1 cellular context compared by ENCODE assay signal in the genomic region with DNA sequence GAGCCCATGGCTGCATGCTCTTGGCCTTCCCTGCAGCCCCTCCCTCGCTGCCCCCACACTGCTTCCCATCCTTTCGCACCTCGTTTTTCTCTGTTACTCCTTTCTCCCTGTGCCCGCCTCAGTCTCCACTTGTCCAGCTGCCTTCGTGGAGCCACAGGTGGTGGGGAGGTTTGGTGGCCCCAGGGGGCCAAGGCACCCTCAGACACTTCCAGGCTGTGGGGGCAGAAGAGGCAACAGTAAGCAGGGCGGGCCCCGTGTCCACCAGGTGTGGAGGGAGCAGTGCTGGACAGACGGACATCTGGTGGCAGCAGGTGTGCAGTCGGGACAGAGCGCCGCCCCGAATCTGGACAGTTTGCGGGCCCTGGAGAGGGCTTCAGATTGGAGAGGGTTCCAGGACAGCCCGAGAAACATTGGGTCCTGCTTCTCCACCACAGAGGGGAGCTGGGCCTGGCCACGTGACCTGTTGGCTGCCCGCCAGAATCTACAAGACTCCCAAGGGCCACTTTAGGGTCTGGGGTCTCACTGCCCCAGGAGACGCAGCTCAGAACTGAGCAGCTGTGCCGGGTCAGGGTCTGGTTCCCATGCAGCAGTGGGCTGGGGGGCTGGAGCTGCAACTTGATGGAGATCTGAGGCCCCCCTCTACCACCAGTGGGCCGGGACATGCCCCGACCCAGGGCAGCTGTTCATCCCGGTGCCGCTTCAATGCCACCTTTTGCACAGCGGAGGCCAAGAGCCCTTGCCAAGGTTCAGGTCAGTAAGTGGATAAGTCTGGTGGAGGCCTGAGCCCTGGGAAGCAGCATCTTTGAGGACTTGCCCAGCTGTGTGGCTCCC.
TF ChIP-seq lines count a peak whose summit lies in the region.

No MANE protein-coding gene starts in this region.

TF ChIP-seq in GM12878, 131 proteins besides CTCF, POLR2A, EP300 and RAD21:
- TF ChIP-seq SIN3A (IDR thresholded peaks at IDR 0.05; ENCODE audit: low read depth, low read length) (no peak), ATF3 (IDR thresholded peaks at IDR 0.05; ENCODE audit: borderline replicate concordance, extremely low read depth, low read depth, low read length) (no peak)
- TF ChIP-seq, protein P1, sequence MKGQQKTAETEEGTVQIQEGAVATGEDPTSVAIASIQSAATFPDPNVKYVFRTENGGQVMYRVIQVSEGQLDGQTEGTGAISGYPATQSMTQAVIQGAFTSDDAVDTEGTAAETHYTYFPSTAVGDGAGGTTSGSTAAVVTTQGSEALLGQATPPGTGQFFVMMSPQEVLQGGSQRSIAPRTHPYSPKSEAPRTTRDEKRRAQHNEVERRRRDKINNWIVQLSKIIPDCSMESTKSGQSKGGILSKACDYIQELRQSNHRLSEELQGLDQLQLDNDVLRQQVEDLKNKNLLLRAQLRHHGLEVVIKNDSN (IDR thresholded peaks at IDR 0.05; ENCODE audit: borderline replicate concordance, extremely low read length, insufficient read depth, low read depth, low read length), result peak; percentile 22
TF ChIP-seq in GM12878: peak in this region for 1.
